18 cellular contexts compared by ENCODE assay signal in the genomic region with DNA sequence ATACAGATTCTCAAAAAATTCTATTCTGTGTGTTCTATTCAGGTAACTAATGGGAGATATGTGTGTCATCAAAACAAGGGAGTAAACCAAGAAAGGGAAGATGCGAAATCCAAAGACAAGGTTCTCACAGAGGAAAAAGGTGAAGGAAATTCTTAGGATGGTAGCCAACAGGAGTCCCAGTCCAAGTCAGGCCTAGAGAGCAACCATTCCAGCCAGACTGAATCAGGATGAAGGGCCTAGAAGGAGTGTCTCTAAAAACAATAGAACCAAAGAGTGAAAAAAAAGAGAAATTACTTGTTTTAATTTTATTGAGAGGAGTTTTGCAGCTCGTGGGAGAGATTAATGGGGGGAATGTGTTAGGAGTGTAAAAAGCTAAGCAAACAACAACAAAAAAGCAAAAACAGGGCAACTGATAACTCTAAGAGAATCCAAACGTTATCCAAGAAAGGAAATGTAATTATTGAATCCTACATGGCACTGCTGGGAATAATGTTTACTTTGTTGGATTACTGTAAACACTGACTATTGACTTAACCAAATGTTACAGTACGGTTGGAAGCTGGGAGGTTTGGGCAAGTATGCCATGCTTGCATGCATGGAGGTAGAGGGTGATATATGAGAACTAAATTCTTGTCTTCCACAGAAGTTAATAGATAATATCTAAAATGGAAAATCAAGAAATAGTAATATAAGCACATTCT. TPM values are rescaled to one million over a fixed set of nuclear protein-coding genes. Genes with fewer than 3 reads are reported as not detected.
DNase-seq lines count a peak whose midpoint lies in the region; ATAC-seq and TF ChIP-seq lines count a peak whose summit lies in the region.
"Had no signal": no experiment of that assay in that cellular context is flagged by ENCODE, and none has a peak within 500 bp of the region (broad histone marks: within the 10 kb centered on the region; RNA-seq: fewer than 3 reads in every experiment).

No MANE protein-coding gene starts in this region.

- TF ChIP-seq EP300 in gastroesophageal sphincter (IDR thresholded peaks at IDR 0.05): no peak

- H3K4me3 ChIP-seq in gastroesophageal sphincter: no peak overlapping the region
- no peak overlapping the region for H3K4me3 ChIP-seq in rectal smooth muscle tissue (ENCODE audit: low read length)
- H3K4me3 ChIP-seq in H7 (ENCODE audit: insufficient read depth, low read depth, low read length): no peak overlapping the region

- 63 to 68% methylated on average over 4 of the region's 4 CpGs for WGBS in gastroesophageal sphincter (ENCODE audit: low coverage in 1 of 2), 2 donors

- H3K27me3 ChIP-seq in gastroesophageal sphincter (no peaks in the 10 kb centered on the region), rectal smooth muscle tissue (ENCODE audit: control insufficient read depth, insufficient read depth, low read length) (no peaks in the 10 kb centered on the region), H7 (ENCODE audit: control insufficient read depth, insufficient read depth, low read length) (no peaks in the 10 kb centered on the region)

- no peaks in the 10 kb centered on the region for H3K9me3 ChIP-seq in gastroesophageal sphincter

- ATAC-seq in gastroesophageal sphincter (no peak), HG02884 (IDR thresholded peaks at IDR 0.05; ENCODE audit: unreplicated experiment) (no peak), HG03432 (IDR thresholded peaks at IDR 0.05; ENCODE audit: unreplicated experiment) (no peak)
- ATAC-seq: effector memory CD8-positive, alpha-beta T cell; HCT116 had no signal

- TF ChIP-seq POLR2A in gastroesophageal sphincter (IDR thresholded peaks at IDR 0.05): no peak

- TF ChIP-seq CTCF in gastroesophageal sphincter (IDR thresholded peaks at IDR 0.05): no peak

- H3K9ac ChIP-seq in rectal smooth muscle tissue (ENCODE audit: low read length): no peak overlapping the region

- H3K27ac ChIP-seq in gastroesophageal sphincter: peak overlapping the region; percentile 76 to 96 (median 82)
- H3K27ac ChIP-seq in rectal smooth muscle tissue (ENCODE audit: low read depth, low read length): peak overlapping the region; percentile 67

- H3K4me1 ChIP-seq in gastroesophageal sphincter (peaks cover 10 to 100% (median 44%) of the 10 kb centered on the region in 3 donors), rectal smooth muscle tissue (ENCODE audit: control insufficient read depth, insufficient read depth, low read length) (peaks cover 37% of the 10 kb centered on the region)

- DNase-seq in DMS53 treated with DMSO at 0.1 percent for 48 hours (lab: John Stamatoyannopoulos, UW; ENCODE audit: unreplicated experiment) (peak; percentile 55), NCI-H510A treated with DMSO at 0.1 percent for 48 hours (lab: John Stamatoyannopoulos, UW) (peak; percentile 51), H7 (no peak)
- no peak for DNase-seq in activated CD4-positive, alpha-beta T cell treated with anti-CD3 and anti-CD28 coated beads, Interleukin-2, amount 50 U/mL, for 48 hours
- DNase-seq: activated CD4-positive, alpha-beta T cell treated with anti-CD3 and anti-CD28 coated beads for 48 hours; activated CD8-positive, alpha-beta memory T cell treated with anti-CD3 and anti-CD28 coated beads, Interleukin-2, amount 50 U/mL, for 4 hours; activated gamma-delta T cell; amniotic stem cell; effector memory CD8-positive, alpha-beta T cell; KG1; NCI-H1048; NCI-H774; stimulated activated CD4-positive, alpha-beta T cell treated with anti-CD3 and anti-CD28 coated beads, Interleukin-2, amount 100 ng/mL, for 24 hours had no signal

- H3K36me3 ChIP-seq in gastroesophageal sphincter: peaks cover 0 to 7% of the 10 kb centered on the region in 2 donors
- H3K36me3 ChIP-seq in rectal smooth muscle tissue (ENCODE audit: control insufficient read depth, insufficient read depth, low read length): no peaks in the 10 kb centered on the region
- H3K36me3 ChIP-seq in H7 (replicated peaks; ENCODE audit: control insufficient read depth, insufficient read depth, low read length): no peaks in the 10 kb centered on the region

RNA-seq across cellular contexts. Expression of gene MAP3K20, which starts 12.3 kb away (rescaled TPM):
- total RNA-seq in gastroesophageal sphincter: 100 to 1,000 TPM; 318 to 496 (median 327) TPM
- total RNA-seq in H7 (2014; rRNA removed; shearing (Covaris generic)): 7.1 and 7.6 TPM in 2 replicates

Comparison
In these comparisons a context has a peak if more than half of its experiments do, and no peak if none do; other contexts are left out.
1. DNase-seq: peak in DMS53 treated with DMSO at 0.1 percent for 48 hours (single experiment) and NCI-H510A treated with DMSO at 0.1 percent for 48 hours (single experiment); none in activated CD4-positive, alpha-beta T cell treated with anti-CD3 and anti-CD28 coated beads, Interleukin-2, amount 50 U/mL, for 48 hours (0 of 2) and H7 (single experiment).
2. RNA of gene MAP3K20, which starts 12.3 kb away (total RNA-seq): 318 to 496 TPM in gastroesophageal sphincter; 7.1 to 7.6 TPM in H7; every median in the first group is over 10 times any median in the second.